Comparison of ENCODE assay signal across 26 cellular contexts in genomic region chr18:77666613-77667012, GRCh38.
"Had no signal": no experiment of that assay in that cellular context is flagged by ENCODE, and none has a peak within 500 bp of the region (broad histone marks: within the 10 kb centered on the region; RNA-seq: fewer than 3 reads in every experiment).

No MANE protein-coding gene starts in this region.

- DNase-seq: stimulated activated CD4-positive, alpha-beta T cell treated with anti-CD3 and anti-CD28 coated beads, Interleukin-2, amount 100 ng/mL, for 48 hours; stimulated activated CD4-positive, alpha-beta T cell treated with anti-CD3 and anti-CD28 coated beads, Interleukin-4, amount 100 ng/mL, for 1 hour; stimulated activated CD4-positive, alpha-beta T cell treated with anti-CD3 and anti-CD28 coated beads, Interleukin-4, amount 100 ng/mL, for 24 hours; stimulated activated CD4-positive, alpha-beta T cell treated with anti-CD3 and anti-CD28 coated beads, Interleukin-4, amount 100 ng/mL, for 4 hours; stimulated activated CD8-positive, alpha-beta memory T cell treated with anti-CD3 and anti-CD28 coated beads, Interleukin-4, amount 100 ng/mL, for 48 hours; stimulated activated naive B cell treated with anti-CD40 and anti-IgM and Interleukin-4, amounts not matched to agents 10 μg/mL and 1 μg/mL and 100 μg/mL, for 72 hours; stimulated activated naive CD4-positive, alpha-beta T cell; stimulated activated naive CD4-positive, alpha-beta T cell treated with Interleukin-2 at 50 U/mL for 16 hours; stimulated activated naive CD8-positive, alpha-beta T cell treated with anti-CD3 and anti-CD28 coated beads, Interleukin-15, amount 100 ng/mL, for 72 hours; stimulated activated naive CD8-positive, alpha-beta T cell treated with anti-CD3 and anti-CD28 coated beads, Interleukin-15, Interleukin-2, amounts not matched to agents 100 U/mL and 50 U/mL, for 24 hours; stomach; substantia nigra; testis; thyroid gland; tibial artery; transverse colon; trophoblast cell; upper lobe of left lung; upper lobe of right lung; uterus had no signal

- H3K4me1 ChIP-seq: suprapubic skin, testis, thyroid gland, tibial artery, tibial nerve, transverse colon, upper lobe of right lung, uterus, vagina had no signal

- H3K4me3 ChIP-seq: stomach, suprapubic skin, testis, thoracic aorta, thyroid gland, tibial artery, tibial nerve, transverse colon, upper lobe of left lung, upper lobe of right lung, uterus, vagina had no signal

- H3K27me3 ChIP-seq: suprapubic skin, testis, thyroid gland, transverse colon, upper lobe of left lung, uterus, vagina had no signal

- ATAC-seq: stimulated activated effector memory CD8-positive, alpha-beta T cell treated with anti-CD3 and anti-CD28 coated beads, Interleukin-12 subunit alpha, Interleukin-12 subunit beta, amount 100 ng/mL, for 72 hours; stimulated activated memory B cell treated with anti-CD40 and anti-IgM and Interleukin-4, amounts not matched to agents 10 μg/mL and 1 μg/mL and 100 μg/mL, for 72 hours; stimulated activated naive B cell treated with anti-CD40 and anti-IgM and Interleukin-4, amounts not matched to agents 10 μg/mL and 1 μg/mL and 100 μg/mL, for 72 hours; stimulated activated naive CD8-positive, alpha-beta T cell treated with anti-CD3 and anti-CD28 coated beads, Interleukin-15, amount 100 ng/mL, for 72 hours; stimulated activated naive CD8-positive, alpha-beta T cell treated with anti-CD3 and anti-CD28 coated beads, Interleukin-15, Interleukin-2, amounts not matched to agents 100 U/mL and 50 U/mL, for 24 hours; upper lobe of right lung had no signal

- H3K9me3 ChIP-seq: stomach, suprapubic skin, testis, thoracic aorta, thyroid gland, tibial artery, tibial nerve, transverse colon, upper lobe of left lung, upper lobe of right lung, uterus, vagina had no signal

- H3K36me3 ChIP-seq: stomach, suprapubic skin, thoracic aorta, thyroid gland, tibial artery, tibial nerve, transverse colon, upper lobe of left lung, upper lobe of right lung, uterus, vagina had no signal

- H3K27ac ChIP-seq: stomach, suprapubic skin, testis, thoracic aorta, thyroid gland, tibial artery, tibial nerve, transverse colon, upper lobe of left lung, upper lobe of right lung, uterus, vagina had no signal
